2 cellular contexts compared by ENCODE assay signal in genomic region chr10:13719411-13719810, GRCh38.
TF ChIP-seq lines count a peak whose summit lies in the region.

No MANE protein-coding gene starts in this region.

TF ChIP-seq in IMR-90, 13 proteins besides CTCF, POLR2A, EP300 and RAD21:
- TF ChIP-seq CEBPB (IDR thresholded peaks at IDR 0.05; ENCODE audit: low read depth, low read length) (no peak), BHLHE40 (IDR thresholded peaks at IDR 0.05; ENCODE audit: low read depth, low read length) (no peak), USF2 (IDR thresholded peaks at IDR 0.05; ENCODE audit: low read depth, low read length) (no peak), ELK1 (IDR thresholded peaks at IDR 0.05; ENCODE audit: borderline replicate concordance, low read depth, low read length) (no peak), NFE2L2 (IDR thresholded peaks at IDR 0.05; ENCODE audit: low read depth, low read length) (no peak), MAZ (IDR thresholded peaks at IDR 0.05; ENCODE audit: borderline replicate concordance, low read depth, low read length) (no peak), CHD1 (IDR thresholded peaks at IDR 0.05; ENCODE audit: low read depth, low read length) (no peak), MAFK (IDR thresholded peaks at IDR 0.05; ENCODE audit: low read depth, low read length) (no peak), RCOR1 (IDR thresholded peaks at IDR 0.05; ENCODE audit: insufficient replicate concordance, low read length) (no peak)
TF ChIP-seq in IMR-90: peak in this region for 0.

TF ChIP-seq in H1, 55 proteins besides CTCF, POLR2A, EP300 and RAD21:
- no peak for TF ChIP-seq E2F6 (IDR thresholded peaks at IDR 0.05)
TF ChIP-seq in H1: peak in this region for 0.
